ENCODE assay signal across 8 cellular contexts in the genomic region with DNA sequence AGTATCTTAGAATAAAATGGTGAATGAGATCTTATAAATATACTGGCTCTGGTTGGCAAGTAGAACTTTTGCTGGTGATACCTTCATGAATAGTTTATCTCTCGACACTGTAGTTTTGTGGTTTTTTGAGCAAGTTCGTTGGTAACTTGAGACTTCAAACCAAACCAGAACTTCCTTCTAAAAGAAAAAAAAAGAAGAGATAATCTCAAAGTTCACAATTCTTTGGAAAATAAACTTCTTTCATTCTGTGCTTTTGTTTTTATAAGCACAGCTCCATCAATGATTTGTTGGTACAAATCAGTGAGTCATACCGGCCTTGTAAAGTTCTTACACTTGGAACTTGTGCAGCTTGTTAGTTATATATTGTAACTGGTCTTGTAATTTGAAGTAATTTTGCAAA.
DNase-seq lines count a peak whose midpoint lies in the region; ATAC-seq lines count a peak whose summit lies in the region.

No MANE protein-coding gene starts in this region.

- no peak overlapping the region for H3K9ac ChIP-seq in HUES48 (ENCODE audit: low read depth, low read length)
- peak overlapping the region; percentile 25 for H3K9ac ChIP-seq in adipocyte (ENCODE audit: low read length)

- ATAC-seq in HG03442 (IDR thresholded peaks at IDR 0.05; ENCODE audit: unreplicated experiment) (no peak), GM21528 (IDR thresholded peaks at IDR 0.05; ENCODE audit: low FRiP score, unreplicated experiment) (no peak), HG03457 (IDR thresholded peaks at IDR 0.05; ENCODE audit: unreplicated experiment) (no peak)

- no peaks in the 10 kb centered on the region for H3K36me3 ChIP-seq in HUES48 (ENCODE audit: control insufficient read depth, insufficient read depth, low read length)
- H3K36me3 ChIP-seq in adipocyte (ENCODE audit: control insufficient read depth, insufficient read depth, low read length, severe bottlenecking): no peaks in the 10 kb centered on the region

- H3K9me3 ChIP-seq in HUES48 (ENCODE audit: control insufficient read depth, insufficient read depth, low read length) (no peaks in the 10 kb centered on the region), adipocyte (ENCODE audit: control insufficient read depth, low read length) (no peaks in the 10 kb centered on the region)

- H3K4me1 ChIP-seq in HUES48 (ENCODE audit: control insufficient read depth, insufficient read depth, low read length) (peaks cover 23% of the 10 kb centered on the region), adipocyte (ENCODE audit: control insufficient read depth, insufficient read depth, low read length) (peaks cover 28% of the 10 kb centered on the region)

- H3K27me3 ChIP-seq in HUES48 (ENCODE audit: control insufficient read depth, insufficient read depth, low read length): no peaks in the 10 kb centered on the region
- H3K27me3 ChIP-seq in adipocyte (replicated peaks; ENCODE audit: control insufficient read depth, insufficient read depth, low read length): no peaks in the 10 kb centered on the region

- peak; percentile 33 for DNase-seq in AG08395 (ENCODE audit: low spot score)
- peak; percentile 73 for DNase-seq in adipocyte (ENCODE audit: low read depth)
- peak; percentile 22 for DNase-seq in medulla oblongata (ENCODE audit: extremely low spot score)
- no peak for DNase-seq in NCI-H1105 (lab: John Stamatoyannopoulos, UW)

- H3K4me3 ChIP-seq in HUES48 (ENCODE audit: low read depth, low read length): peak overlapping the region; percentile 96
- peak overlapping the region; percentile 93 for H3K4me3 ChIP-seq in adipocyte (ENCODE audit: low read length)

- no peak overlapping the region for H3K27ac ChIP-seq in HUES48 (ENCODE audit: low read depth, low read length)
